ENCODE assay signal across 13 cellular contexts in the genomic region with DNA sequence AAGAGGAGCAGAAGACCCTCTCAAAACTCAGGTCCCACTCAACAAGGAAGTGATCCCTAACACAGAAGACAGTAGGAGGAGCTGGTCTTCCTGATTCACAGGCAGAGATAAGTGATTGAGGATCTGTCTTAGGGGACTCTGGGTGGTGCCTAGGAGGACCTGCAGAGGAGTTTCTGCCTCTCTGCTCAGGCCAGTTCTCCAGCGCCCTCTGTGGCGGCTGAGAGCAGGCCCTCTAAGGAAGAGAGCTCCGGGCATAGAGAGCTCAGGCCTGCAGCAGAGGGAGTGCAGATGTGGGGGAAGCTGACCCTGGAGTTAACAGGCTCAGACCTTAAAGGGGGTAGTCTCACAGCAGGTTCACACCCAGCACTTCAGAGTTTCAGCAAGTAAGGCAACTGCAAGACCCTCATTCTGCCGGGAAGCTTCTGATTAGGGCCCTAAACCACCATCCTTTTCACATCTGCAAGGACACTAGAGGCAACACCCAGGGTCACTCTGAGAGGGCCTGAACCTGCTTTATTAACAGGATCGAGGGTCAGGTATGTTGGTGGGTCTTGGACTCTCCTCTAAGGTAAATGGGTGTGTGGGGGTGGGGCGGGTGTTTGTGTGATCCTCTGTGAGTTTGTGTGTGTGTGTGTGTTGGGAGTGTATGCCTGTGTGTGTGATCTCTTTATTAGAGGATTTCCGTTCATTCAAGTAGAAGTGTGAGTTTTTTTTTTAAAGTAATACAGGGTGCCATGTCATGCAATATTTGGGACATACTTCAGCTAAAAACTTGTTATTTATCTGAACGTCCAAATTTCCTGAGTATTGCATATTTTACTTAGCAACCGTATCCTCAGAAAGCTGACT.
DNase-seq lines count a peak whose midpoint lies in the region; ATAC-seq, FAIRE-seq and TF ChIP-seq lines count a peak whose summit lies in the region.
"Had no signal": no experiment of that assay in that cellular context is flagged by ENCODE, and none has a peak within 500 bp of the region (broad histone marks: within the 10 kb centered on the region; RNA-seq: fewer than 3 reads in every experiment).

No MANE protein-coding gene starts in this region.

- no peaks in the 10 kb centered on the region for H3K36me3 ChIP-seq in GM12878 (ENCODE audit: control insufficient read depth in 2 of 2, insufficient read depth in 2 of 2, low read length in 1 of 2)
- H3K36me3 ChIP-seq: lower lobe of right lung, suprapubic skin had no signal

- no peaks in the 10 kb centered on the region for H3K27me3 ChIP-seq in GM12878 (replicated peaks in 1 of 2; ENCODE audit: control insufficient read depth in 2 of 2, insufficient read depth in 2 of 2, low read length in 1 of 2)
- H3K27me3 ChIP-seq: suprapubic skin had no signal

- DNase-seq in NCI-H82 (lab: John Stamatoyannopoulos, UW), result peak; percentile 55
- no peak for DNase-seq in NCI-H82 treated with DMSO at 0.1 percent for 48 hours (lab: John Stamatoyannopoulos, UW; ENCODE audit: unreplicated experiment)
- peak; percentile 87 for DNase-seq in NB4 (ENCODE audit: low read depth)
- DNase-seq in GM12878 (ENCODE audit: low read depth, low spot score), result no peak
- DNase-seq in neural crest cell (ENCODE audit: low read depth, low spot score), result no peak
- no peak for DNase-seq in H4 (ENCODE audit: low spot score)
- no peak for DNase-seq in DMS153 (lab: John Stamatoyannopoulos, UW)
- no peak for DNase-seq in cerebellar cortex (ENCODE audit: low spot score)
- DNase-seq: HFFc6; lower lobe of right lung; stimulated activated CD4-positive, alpha-beta T cell treated with anti-CD3 and anti-CD28 coated beads, Interleukin-12 subunit alpha, Interleukin-12 subunit beta, amount 100 ng/mL, for 4 hours had no signal

- WGBS in GM12878 (ENCODE audit: insufficient coverage, insufficient replicate concordance, low lambda C conversion rate, missing lambda C conversion rate), result 61% methylated on average over 9 of the region's 9 CpGs

- CTCF ChIA-PET in GM12878 (lab: Yijun Ruan, JAX), result interaction anchor here (0.8 to 6.1 kb wide), 24 partner anchors 10 to 410 kb away, joined by 3 to 66 read pairs (median 4); partner anchors contain the start of gene EPDR1

- H3K4me1 ChIP-seq in GM12878 (ENCODE audit: control insufficient read depth, insufficient read depth, low read length), result no peaks in the 10 kb centered on the region

- H3K79me2 ChIP-seq in GM12878 (ENCODE audit: control insufficient read depth, insufficient read depth, low read length), result no peaks in the 10 kb centered on the region

- intact Hi-C loops in GM12878 (cut with micrococcal nuclease; ENCODE audit: unreplicated experiment), result no loop called here

- FAIRE-seq in GM12878 (lab: Jason Lieb, UNC), result no peak
- FAIRE-seq: GM18507 had no signal

- SMC1A ChIA-PET in GM12878 (lab: Charles Lee; ENCODE audit: uncharacterized antibody, unreplicated experiment), result interaction anchor here (0.6 to 3.9 kb wide), 12 partner anchors 11 to 609 kb away, joined by 3 to 26 read pairs (median 4); no protein-coding TSS in a partner anchor

- no peak overlapping the region for H3K4me3 Mint-ChIP-seq in neural crest cell
- H3K4me3 Mint-ChIP-seq: HFFc6 had no signal

- no peaks in the 10 kb centered on the region for H3K9me3 ChIP-seq in GM12878 (replicated peaks; ENCODE audit: control insufficient read depth, insufficient read depth, low read length)
- H3K9me3 ChIP-seq: lower lobe of right lung, suprapubic skin had no signal

- TF ChIP-seq CTCF in NB4 (IDR thresholded peaks at IDR 0.05; ENCODE audit: low read depth, low read length) (peak; percentile 87), GM12878 (IDR thresholded peaks at IDR 0.05 in 2 of 3, conservative IDR thresholded peaks at IDR 0.05 in 1 of 3; ENCODE audit: control insufficient read depth in 2 of 3, extremely low read depth in 1 of 3, insufficient read depth in 1 of 3, low read depth in 3 of 3, low read length in 3 of 3) (peak in 2 of 3 experiments; percentile 4 to 37; a peak in 3 of 6 replicates), neural crest cell (conservative IDR thresholded peaks at IDR 0.05) (no peak)

- peaks cover 17% of the 10 kb centered on the region for H3K4me1 Mint-ChIP-seq in neural crest cell

- BruUV-seq in GM12878 (replicated peaks; lab: Mats Ljungman, UMichigan), result no TSS peak

- H3K27me3 Mint-ChIP-seq in neural crest cell (ENCODE audit: low read depth), result no peaks in the 10 kb centered on the region

- no peak for TF ChIP-seq RAD21 in GM12878 (IDR thresholded peaks at IDR 0.05; ENCODE audit: insufficient read depth, low read depth, low read length)

- H3K36me3 Mint-ChIP-seq in neural crest cell (ENCODE audit: low read depth), result no peaks in the 10 kb centered on the region

- no peak overlapping the region for H3K27ac ChIP-seq in GM12878 (ENCODE audit: control insufficient read depth, insufficient read depth)
- H3K27ac ChIP-seq: lower lobe of right lung, suprapubic skin had no signal

- in situ Hi-C loops in GM12878 (cut with MboI), result loop anchor here (25.0 kb wide), 1 partner anchor 119 kb away; no protein-coding TSS in a partner anchor

- RAD21 ChIA-PET in GM12878 (lab: Charles Lee; ENCODE audit: unreplicated experiment), result interaction anchor here (0.8 to 2.2 kb wide), 5 partner anchors 12 to 115 kb away, joined by 3 to 15 read pairs (median 5); no protein-coding TSS in a partner anchor

- no peak overlapping the region for H2AFZ ChIP-seq in GM12878 (ENCODE audit: control insufficient read depth, low read depth, low read length)

- peak; percentile 40 for ATAC-seq in GM12878

- H3K4me2 ChIP-seq in GM12878 (ENCODE audit: control insufficient read depth, insufficient read depth), result no peak overlapping the region

- POLR2A ChIA-PET in GM12878 (lab: Charles Lee), result interaction anchor here (0.7 to 1.2 kb wide), 2 partner anchors 11 to 223 kb away, joined by 3 to 4 read pairs; no protein-coding TSS in a partner anchor

- TF ChIP-seq EP300 in GM12878 (IDR thresholded peaks at IDR 0.05; ENCODE audit: borderline replicate concordance in 1 of 2, control insufficient read depth in 1 of 2, low read depth in 2 of 2, low read length in 2 of 2), result no peak

- peak overlapping the region; percentile 16 for H3K27ac Mint-ChIP-seq in neural crest cell (ENCODE audit: unreplicated experiment)
- H3K27ac Mint-ChIP-seq: HFFc6 had no signal

- no peak overlapping the region for H3K4me3 ChIP-seq in NB4 (ENCODE audit: low read depth, low read length)
- no peak overlapping the region for H3K4me3 ChIP-seq in GM12878
- H3K4me3 ChIP-seq: lower lobe of right lung, suprapubic skin had no signal

- no peaks in the 10 kb centered on the region for H4K20me1 ChIP-seq in GM12878 (ENCODE audit: control insufficient read depth, insufficient read depth)

- H3K9me3 Mint-ChIP-seq in neural crest cell, result no peaks in the 10 kb centered on the region
- H3K9me3 Mint-ChIP-seq: HFFc6 had no signal

- TF ChIP-seq POLR2A in NB4 (IDR thresholded peaks at IDR 0.05; ENCODE audit: extremely low read depth, insufficient read length), result no peak
- no peak for TF ChIP-seq POLR2A in GM12878 (IDR thresholded peaks at IDR 0.05; ENCODE audit: low read depth, low read length)

- no peak overlapping the region for H3K9ac ChIP-seq in GM12878 (ENCODE audit: control insufficient read depth, insufficient read depth, low read length)

TF ChIP-seq in GM12878, 131 proteins besides CTCF, POLR2A, EP300 and RAD21:
- TF ChIP-seq CEBPB (IDR thresholded peaks at IDR 0.05; ENCODE audit: borderline replicate concordance in 1 of 2, low read depth in 2 of 2, low read length in 2 of 2) (no peak), RUNX3 (IDR thresholded peaks at IDR 0.05; ENCODE audit: low read length) (no peak), ZNF207 (IDR thresholded peaks at IDR 0.05; ENCODE audit: borderline replicate concordance) (no peak), FOXM1 (IDR thresholded peaks at IDR 0.05; ENCODE audit: low read depth, low read length) (no peak), POLR2AphosphoS2 (IDR thresholded peaks at IDR 0.05; ENCODE audit: low read depth, low read length) (no peak), ASH2L (IDR thresholded peaks at IDR 0.05; ENCODE audit: borderline replicate concordance, low read depth) (no peak), CBX5 (IDR thresholded peaks at IDR 0.05; ENCODE audit: low read depth) (no peak), CHD4 (IDR thresholded peaks at IDR 0.05) (no peak), TCF3 (IDR thresholded peaks at IDR 0.05; ENCODE audit: borderline replicate concordance, insufficient read depth, low read depth, low read length) (no peak), FOXK2 (IDR thresholded peaks at IDR 0.05) (no peak), ZNF24 (IDR thresholded peaks at IDR 0.05) (no peak), IRF4 (IDR thresholded peaks at IDR 0.05; ENCODE audit: low read depth, low read length) (no peak), HDGF (IDR thresholded peaks at IDR 0.05) (no peak)
- TF ChIP-seq, protein P1, sequence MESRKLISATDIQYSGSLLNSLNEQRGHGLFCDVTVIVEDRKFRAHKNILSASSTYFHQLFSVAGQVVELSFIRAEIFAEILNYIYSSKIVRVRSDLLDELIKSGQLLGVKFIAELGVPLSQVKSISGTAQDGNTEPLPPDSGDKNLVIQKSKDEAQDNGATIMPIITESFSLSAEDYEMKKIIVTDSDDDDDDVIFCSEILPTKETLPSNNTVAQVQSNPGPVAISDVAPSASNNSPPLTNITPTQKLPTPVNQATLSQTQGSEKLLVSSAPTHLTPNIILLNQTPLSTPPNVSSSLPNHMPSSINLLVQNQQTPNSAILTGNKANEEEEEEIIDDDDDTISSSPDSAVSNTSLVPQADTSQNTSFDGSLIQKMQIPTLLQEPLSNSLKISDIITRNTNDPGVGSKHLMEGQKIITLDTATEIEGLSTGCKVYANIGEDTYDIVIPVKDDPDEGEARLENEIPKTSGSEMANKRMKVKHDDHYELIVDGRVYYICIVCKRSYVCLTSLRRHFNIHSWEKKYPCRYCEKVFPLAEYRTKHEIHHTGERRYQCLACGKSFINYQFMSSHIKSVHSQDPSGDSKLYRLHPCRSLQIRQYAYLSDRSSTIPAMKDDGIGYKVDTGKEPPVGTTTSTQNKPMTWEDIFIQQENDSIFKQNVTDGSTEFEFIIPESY (IDR thresholded peaks at IDR 0.05), result no peak
TF ChIP-seq in GM12878: peak in this region for 0.

Comparison
In these comparisons a context has a peak if more than half of its experiments do, and no peak if none do; other contexts are left out.
1. DNase-seq: peak in NCI-H82 (single experiment) and NB4 (single experiment); none in NCI-H82 treated with DMSO at 0.1 percent for 48 hours (single experiment), GM12878 (single experiment), neural crest cell (single experiment), H4 (single experiment), DMS153 (single experiment) and cerebellar cortex (single experiment).